17 cellular contexts compared by ENCODE assay signal in genomic region chr2:79437416-79438281, GRCh38.
A peak's percentile ranks its signal among the peaks of the same experiment; 100 is the strongest.
DNase-seq lines count a peak whose midpoint lies in the region; ATAC-seq, FAIRE-seq and TF ChIP-seq lines count a peak whose summit lies in the region.
"Had no signal": no experiment of that assay in that cellular context is flagged by ENCODE, and none has a peak within 500 bp of the region (broad histone marks: within the 10 kb centered on the region; RNA-seq: fewer than 3 reads in every experiment).

No MANE protein-coding gene starts in this region.

- H2AK5ac ChIP-seq in H1 (ENCODE audit: low read depth, low read length) (no peak overlapping the region), neuronal stem cell (ENCODE audit: low read depth, low read length) (no peak overlapping the region)

- 0 out of 2 replicates have a peak overlapping the region, but pooled peaks have one; percentile 22 for H2BK20ac ChIP-seq in H1 (ENCODE audit: low read length)

- FAIRE-seq in H1 (lab: Jason Lieb, UNC) = peak; percentile 32
- FAIRE-seq: GM19239 had no signal

- no peak overlapping the region for H3K27ac ChIP-seq in H1 (ENCODE audit: low read depth, low read length)
- H3K27ac ChIP-seq in neuronal stem cell (replicated peaks; ENCODE audit: low read length) = no peak overlapping the region
- H3K27ac ChIP-seq in psoas muscle = no peak overlapping the region

- no peak for TF ChIP-seq RAD21 in H1 (IDR thresholded peaks at IDR 0.05 in 1 of 2, conservative IDR thresholded peaks at IDR 0.05 in 1 of 2; ENCODE audit: low read depth in 2 of 2, low read length in 2 of 2)

- H4K20me1 ChIP-seq in H1 (replicated peaks in 1 of 2; ENCODE audit: control insufficient read depth in 1 of 2, insufficient read depth in 2 of 2, low read length in 2 of 2) = no peaks in the 10 kb centered on the region

- intact Hi-C loops in psoas muscle (cut with DNase I) = no loop called here

- no peak overlapping the region for H3K56ac ChIP-seq in H1 (replicated peaks; ENCODE audit: insufficient read length, low read depth, low read length)

- 62% methylated on average over 17 of the region's 17 CpGs; no CpG with 5 or more reads in 1 of the 2 experiments for WGBS in H1 (ENCODE audit: extremely low coverage in 1 of 2, insufficient coverage in 1 of 2, insufficient read length in 1 of 2, insufficient replicate concordance in 2 of 2, low coverage in 1 of 2, low lambda C conversion rate in 2 of 2, missing lambda C conversion rate in 1 of 2), 2 experiments
- no CpG with 5 or more reads among the region's 17 CpGs for WGBS in neuronal stem cell (ENCODE audit: extremely low coverage in 2 of 2, insufficient read length in 2 of 2, insufficient replicate concordance in 1 of 2), 2 donors
- 16 to 20% (median 17%) methylated on average over 17 of the region's 17 CpGs for WGBS in psoas muscle, 3 donors

- TF ChIP-seq EP300 in H1 (IDR thresholded peaks at IDR 0.05; ENCODE audit: borderline replicate concordance in 1 of 2, low read depth in 2 of 2, low read length in 2 of 2) = no peak

- H3K18ac ChIP-seq in H1 (ENCODE audit: extremely low read depth, low read length) = peak overlapping the region; percentile 74; the same call in 1 of the 2 replicates
- no peak overlapping the region for H3K18ac ChIP-seq in neuronal stem cell (ENCODE audit: low read length)

- H3K27me3 ChIP-seq in H1 (replicated peaks in 1 of 4; ENCODE audit: control insufficient read depth in 3 of 4, extremely low read depth in 1 of 4, insufficient read depth in 3 of 4, low read length in 3 of 4) (no peaks in the 10 kb centered on the region), neuronal stem cell (ENCODE audit: control insufficient read depth in 3 of 3, insufficient read depth in 3 of 3, low read depth in 1 of 3, low read length in 3 of 3) (peaks cover 0 to 8% (median 0%) of the 10 kb centered on the region in 3 experiments), psoas muscle (ENCODE audit: insufficient read depth in 3 of 3, low read length in 2 of 3) (no peaks in the 10 kb centered on the region)

- H3K4me3 ChIP-seq in H1 (ENCODE audit: extremely low read depth in 1 of 4, insufficient read depth in 2 of 4, low read depth in 3 of 4, low read length in 4 of 4) (peak overlapping the region in 1 of 4 experiments; percentile 11; a peak in 1 of 8 replicates), neuronal stem cell (ENCODE audit: low read length in 2 of 2) (peak overlapping the region in 1 of 2 donors; percentile 11), psoas muscle (no peak overlapping the region)

- H2BK120ac ChIP-seq in H1 (replicated peaks; ENCODE audit: low read depth, low read length) (no peak overlapping the region), neuronal stem cell (ENCODE audit: low read depth, low read length) (no peak overlapping the region)

- DNase-seq in DMS53 (lab: John Stamatoyannopoulos, UW) (peak; percentile 6), DMS53 treated with DMSO at 0.1 percent for 48 hours (lab: John Stamatoyannopoulos, UW; ENCODE audit: unreplicated experiment) (no peak), NCI-H748 treated with DMSO at 0.1 percent for 48 hours (lab: John Stamatoyannopoulos, UW) (peak; percentile 18), H1 (ENCODE audit: low read depth in 1 of 2, low spot score in 2 of 2) (peak in 1 of 2 experiments; percentile 47), neuronal stem cell (ENCODE audit: low spot score) (peak; percentile 49), psoas muscle (no peak), NCI-H2171 treated with DMSO at 0.1 percent for 48 hours (lab: John Stamatoyannopoulos, UW) (no peak)
- no peak for DNase-seq in activated CD4-positive, CD25-positive, alpha-beta regulatory T cell (lab: John Stamatoyannopoulos, UW)
- DNase-seq: 8988T; activated CD4-positive, CD25-positive, alpha-beta regulatory T cell treated with anti-CD3 and anti-CD28 coated beads, Interleukin-2, amount 50 U/mL, for 72 hours; activated T-cell treated with anti-CD3 and anti-CD28 coated beads, Interleukin-2, amount 50 U/mL, for 48 hours; CD4-positive, CD25-positive, alpha-beta regulatory T cell; GDM1; NCI-H1694 treated with DMSO at 0.1 percent for 48 hours; substantia nigra; SW 1271 had no signal

- H2BK5ac ChIP-seq in H1 (ENCODE audit: low read depth, low read length) (peak overlapping the region; percentile 35; the same call in 1 of the 2 replicates), neuronal stem cell (ENCODE audit: low read length) (no peak overlapping the region)

- H2BK12ac ChIP-seq in H1 (ENCODE audit: low read depth, low read length) = peak overlapping the region; percentile 52
- H2BK12ac ChIP-seq in neuronal stem cell (ENCODE audit: low read length) = no peak overlapping the region

- H3K23ac ChIP-seq in H1 (ENCODE audit: insufficient read length) = no peak overlapping the region
- H3K23ac ChIP-seq in neuronal stem cell (ENCODE audit: low read depth, low read length, poor library complexity) = no peak overlapping the region

- H3K79me2 ChIP-seq in H1 (ENCODE audit: control insufficient read depth in 1 of 2, insufficient read depth in 2 of 2, low read length in 2 of 2) = no peaks in the 10 kb centered on the region

- no peaks in the 10 kb centered on the region for H3K36me3 ChIP-seq in H1 (ENCODE audit: control insufficient read depth in 2 of 4, insufficient read depth in 4 of 4, low read length in 3 of 4)
- H3K36me3 ChIP-seq in neuronal stem cell (replicated peaks in 1 of 2; ENCODE audit: control insufficient read depth in 2 of 2, insufficient read depth in 2 of 2, low read length in 2 of 2) = no peaks in the 10 kb centered on the region
- no peaks in the 10 kb centered on the region for H3K36me3 ChIP-seq in psoas muscle (ENCODE audit: insufficient read depth in 1 of 2, low read depth in 1 of 2)

- no peaks in the 10 kb centered on the region for H3K9me3 ChIP-seq in H1 (ENCODE audit: insufficient read depth in 2 of 2, low read depth in 1 of 2, low read length in 1 of 2)
- H3K9me3 ChIP-seq in neuronal stem cell (replicated peaks in 1 of 2; ENCODE audit: control insufficient read depth in 2 of 2, insufficient read depth in 1 of 2, low read depth in 1 of 2, low read length in 2 of 2) = no peaks in the 10 kb centered on the region
- no peaks in the 10 kb centered on the region for H3K9me3 ChIP-seq in psoas muscle

- H4K8ac ChIP-seq in H1 (ENCODE audit: extremely low read depth, insufficient read depth, low read length) (no peak overlapping the region), neuronal stem cell (ENCODE audit: low read depth, low read length) (no peak overlapping the region)

- no peak for TF ChIP-seq POLR2A in H1 (IDR thresholded peaks at IDR 0.05; ENCODE audit: control extremely low read depth in 1 of 2, low read depth in 2 of 2, low read length in 2 of 2)

- H4K5ac ChIP-seq in H1 (ENCODE audit: insufficient read length, low read depth, low read length) = no peak overlapping the region

- POLR2A ChIA-PET in H1 (lab: Charles Lee; ENCODE audit: partially characterized antibody) = interaction anchor here (0.5 kb wide), 1 partner anchor 1139 kb away, joined by 3 read pairs; no protein-coding TSS in a partner anchor

- H4K91ac ChIP-seq in H1 (replicated peaks; ENCODE audit: insufficient read length, low read length) = no peak overlapping the region
- no peak overlapping the region for H4K91ac ChIP-seq in neuronal stem cell (ENCODE audit: low read depth, low read length, poor library complexity)

- no peak for ATAC-seq in psoas muscle

- H3K14ac ChIP-seq in H1 (ENCODE audit: insufficient read length) = no peak overlapping the region
- H3K14ac ChIP-seq in neuronal stem cell (ENCODE audit: low read length) = no peak overlapping the region

- H2BK15ac ChIP-seq in H1 (ENCODE audit: low read length) (peak overlapping the region; percentile 18; the same call in 1 of the 2 replicates), neuronal stem cell (ENCODE audit: low read length) (no peak overlapping the region)

- peak overlapping the region; percentile 15 to 32 for H3K4me2 ChIP-seq in H1 (ENCODE audit: insufficient read depth in 1 of 2, low read depth in 2 of 2, low read length in 2 of 2)
- peak overlapping the region; percentile 23 for H3K4me2 ChIP-seq in neuronal stem cell (ENCODE audit: insufficient read depth, low read length, poor library complexity, severe bottlenecking)

- peak overlapping the region; percentile 97 for H2AFZ ChIP-seq in H1 (ENCODE audit: low read length)
- peak overlapping the region; percentile 57 for H2AFZ ChIP-seq in neuronal stem cell (ENCODE audit: low read length)

- CTCF ChIA-PET in H1 (lab: Charles Lee; ENCODE audit: partially characterized antibody) = no interaction called here

- no peaks in the 10 kb centered on the region for H3K79me1 ChIP-seq in H1 (ENCODE audit: low read depth, low read length)
- H3K79me1 ChIP-seq in neuronal stem cell (ENCODE audit: low read depth, low read length) = no peaks in the 10 kb centered on the region

- H3K4me1 ChIP-seq in H1 (replicated peaks in 1 of 4; ENCODE audit: control insufficient read depth in 3 of 4, insufficient read depth in 4 of 4, low read length in 3 of 4) (peaks cover 4 to 10% (median 8%) of the 10 kb centered on the region in 4 experiments; a peak in 5 of 7 replicates), neuronal stem cell (ENCODE audit: control insufficient read depth in 2 of 2, insufficient read depth in 1 of 2, low read depth in 1 of 2, low read length in 2 of 2) (peaks cover 8 to 11% of the 10 kb centered on the region in 2 donors), psoas muscle (no peaks in the 10 kb centered on the region)

- no peak overlapping the region for H3K4ac ChIP-seq in H1 (replicated peaks; ENCODE audit: insufficient read length, low read depth, low read length)
- H3K4ac ChIP-seq in neuronal stem cell (ENCODE audit: low read length) = no peak overlapping the region

- no peaks in the 10 kb centered on the region for H3K23me2 ChIP-seq in H1 (ENCODE audit: low read depth, low read length)

- TF ChIP-seq CTCF in H1 (IDR thresholded peaks at IDR 0.05; ENCODE audit: control extremely low read depth in 1 of 3, insufficient read depth in 1 of 3, low read depth in 1 of 3, low read length in 3 of 3) = no peak
- no peak for TF ChIP-seq CTCF in psoas muscle (IDR thresholded peaks at IDR 0.05)

- H3K9ac ChIP-seq in H1 (replicated peaks in 1 of 4; ENCODE audit: extremely low read depth in 1 of 4, low read depth in 3 of 4, low read length in 3 of 4) (no peak overlapping the region), neuronal stem cell (ENCODE audit: low read depth, low read length, poor library complexity) (no peak overlapping the region)

TF ChIP-seq in H1, 55 proteins besides CTCF, POLR2A, EP300 and RAD21 (continues in another document):
- TF ChIP-seq TAF7 (optimal IDR thresholded peaks at IDR 0.05; ENCODE audit: borderline replicate concordance, low read depth, low read length) = no peak
- no peak for TF ChIP-seq POLR2AphosphoS5 (IDR thresholded peaks at IDR 0.05; ENCODE audit: low read depth, low read length)
- TF ChIP-seq EZH2 (IDR thresholded peaks at IDR 0.05; ENCODE audit: low read depth, low read length, severe bottlenecking) = no peak

Comparison
In these comparisons a context has a peak if more than half of its experiments do, and no peak if none do; other contexts are left out.
1. DNase-seq: peak in DMS53 (single experiment), NCI-H748 treated with DMSO at 0.1 percent for 48 hours (single experiment) and neuronal stem cell (single experiment); none in DMS53 treated with DMSO at 0.1 percent for 48 hours (single experiment), psoas muscle (0 of 2), NCI-H2171 treated with DMSO at 0.1 percent for 48 hours (single experiment) and activated CD4-positive, CD25-positive, alpha-beta regulatory T cell (0 of 4).